In the genomic region with DNA sequence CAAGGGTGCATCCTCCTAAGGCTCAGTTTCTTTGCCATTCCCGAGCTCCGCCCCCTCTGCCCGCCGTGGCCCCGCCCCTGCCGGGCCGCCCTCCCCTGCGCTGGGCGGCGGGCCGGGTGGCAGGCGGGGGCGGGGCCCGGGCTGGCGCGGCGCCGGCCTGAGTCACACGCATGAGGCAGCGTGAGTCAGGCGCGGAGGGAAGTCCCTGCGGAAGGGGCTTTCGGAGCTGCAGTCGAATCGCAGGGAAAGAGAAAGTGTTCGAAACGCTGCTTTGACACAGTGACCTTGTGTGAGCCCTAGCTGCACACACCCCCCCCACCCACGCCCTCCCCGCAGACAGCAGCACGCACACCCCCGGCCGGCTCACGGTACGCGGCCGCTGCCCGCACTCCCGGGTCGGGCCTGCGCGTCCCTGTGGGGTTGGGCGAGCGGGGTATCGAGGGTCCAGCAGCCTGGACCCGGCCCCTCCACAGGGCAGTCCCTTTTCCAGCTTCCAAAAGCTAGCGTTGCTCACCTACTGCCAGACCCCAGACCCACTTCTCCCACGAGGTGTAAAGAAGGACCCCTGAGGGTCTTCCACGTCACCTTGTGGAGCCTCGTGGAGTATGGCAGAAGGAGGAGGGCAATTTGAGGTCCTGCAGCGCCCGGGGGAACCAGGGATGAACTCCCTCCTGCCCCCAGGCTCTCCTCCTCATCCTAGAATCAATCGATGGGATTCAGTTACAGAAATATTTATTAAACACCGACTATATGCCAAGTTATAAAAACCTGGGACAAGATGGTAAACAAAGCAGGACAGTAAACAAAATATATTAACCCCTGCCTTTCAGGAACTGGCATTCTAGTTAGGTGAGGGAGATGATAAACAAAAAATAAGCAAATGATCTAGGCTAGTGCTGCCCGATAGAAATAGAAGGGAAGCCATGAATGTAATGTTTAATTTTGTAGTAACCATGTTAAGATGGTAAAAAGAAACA, we compare ENCODE assay signal across 1 cellular context.
TF ChIP-seq lines count a peak whose summit lies in the region.

No MANE protein-coding gene starts in this region.

TF ChIP-seq in K562, 482 proteins besides CTCF, POLR2A, EP300 and RAD21 (continued from another document and continues in another):
- peak; percentile 59 to 72; a peak in 2 of 4 replicates for TF ChIP-seq SIN3A (IDR thresholded peaks at IDR 0.05; ENCODE audit: borderline replicate concordance in 2 of 2, control insufficient read depth in 1 of 2, low read depth in 2 of 2, low read length in 2 of 2)
- TF ChIP-seq ZSCAN32 (CRISPR knock-in tag; IDR thresholded peaks at IDR 0.05) = no peak
- peak in 1 of 2 experiments; percentile 64; a peak in 1 of 4 replicates for TF ChIP-seq NONO (IDR thresholded peaks at IDR 0.05; ENCODE audit: low read depth in 2 of 2, low read length in 1 of 2)
- TF ChIP-seq ZNF589 (CRISPR knock-in tag; IDR thresholded peaks at IDR 0.05; ENCODE audit: low read depth) = peak; percentile 77; the same call in 1 of the 2 replicates
- TF ChIP-seq, protein P1, sequence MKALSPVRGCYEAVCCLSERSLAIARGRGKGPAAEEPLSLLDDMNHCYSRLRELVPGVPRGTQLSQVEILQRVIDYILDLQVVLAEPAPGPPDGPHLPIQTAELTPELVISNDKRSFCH (CRISPR knock-in tag; IDR thresholded peaks at IDR 0.05) = no peak
- TF ChIP-seq, protein P1 (tag; IDR thresholded peaks at IDR 0.05) = no peak
- peak; percentile 80 for TF ChIP-seq NEUROD1 (IDR thresholded peaks at IDR 0.05; ENCODE audit: borderline replicate concordance, low read depth, low read length, partially characterized antibody)
- no peak for TF ChIP-seq CBX2 (IDR thresholded peaks at IDR 0.05; ENCODE audit: insufficient read depth, low read length, poor library complexity, severe bottlenecking)
- no peak for TF ChIP-seq WHSC1 (IDR thresholded peaks at IDR 0.05; ENCODE audit: low read length)
- TF ChIP-seq SPI1 (IDR thresholded peaks at IDR 0.05; ENCODE audit: borderline replicate concordance, low read depth, low read length) = peak; percentile 79
- TF ChIP-seq, protein P2, sequence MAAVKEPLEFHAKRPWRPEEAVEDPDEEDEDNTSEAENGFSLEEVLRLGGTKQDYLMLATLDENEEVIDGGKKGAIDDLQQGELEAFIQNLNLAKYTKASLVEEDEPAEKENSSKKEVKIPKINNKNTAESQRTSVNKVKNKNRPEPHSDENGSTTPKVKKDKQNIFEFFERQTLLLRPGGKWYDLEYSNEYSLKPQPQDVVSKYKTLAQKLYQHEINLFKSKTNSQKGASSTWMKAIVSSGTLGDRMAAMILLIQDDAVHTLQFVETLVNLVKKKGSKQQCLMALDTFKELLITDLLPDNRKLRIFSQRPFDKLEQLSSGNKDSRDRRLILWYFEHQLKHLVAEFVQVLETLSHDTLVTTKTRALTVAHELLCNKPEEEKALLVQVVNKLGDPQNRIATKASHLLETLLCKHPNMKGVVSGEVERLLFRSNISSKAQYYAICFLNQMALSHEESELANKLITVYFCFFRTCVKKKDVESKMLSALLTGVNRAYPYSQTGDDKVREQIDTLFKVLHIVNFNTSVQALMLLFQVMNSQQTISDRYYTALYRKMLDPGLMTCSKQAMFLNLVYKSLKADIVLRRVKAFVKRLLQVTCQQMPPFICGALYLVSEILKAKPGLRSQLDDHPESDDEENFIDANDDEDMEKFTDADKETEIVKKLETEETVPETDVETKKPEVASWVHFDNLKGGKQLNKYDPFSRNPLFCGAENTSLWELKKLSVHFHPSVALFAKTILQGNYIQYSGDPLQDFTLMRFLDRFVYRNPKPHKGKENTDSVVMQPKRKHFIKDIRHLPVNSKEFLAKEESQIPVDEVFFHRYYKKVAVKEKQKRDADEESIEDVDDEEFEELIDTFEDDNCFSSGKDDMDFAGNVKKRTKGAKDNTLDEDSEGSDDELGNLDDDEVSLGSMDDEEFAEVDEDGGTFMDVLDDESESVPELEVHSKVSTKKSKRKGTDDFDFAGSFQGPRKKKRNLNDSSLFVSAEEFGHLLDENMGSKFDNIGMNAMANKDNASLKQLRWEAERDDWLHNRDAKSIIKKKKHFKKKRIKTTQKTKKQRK (IDR thresholded peaks at IDR 0.05; ENCODE audit: borderline replicate concordance, low read depth, low read length) = no peak
- peak; percentile 29 for TF ChIP-seq TARDBP (IDR thresholded peaks at IDR 0.05)
- no peak for TF ChIP-seq ZNF77 (CRISPR knock-in tag; IDR thresholded peaks at IDR 0.05)
- no peak; the same call in 1 of the 2 replicates for TF ChIP-seq KAT7 (CRISPR knock-in tag; IDR thresholded peaks at IDR 0.05; ENCODE audit: borderline replicate concordance)
- peak; percentile 35; the same call in 1 of the 2 replicates for TF ChIP-seq HCFC1 (IDR thresholded peaks at IDR 0.05; ENCODE audit: low read depth, low read length)
- TF ChIP-seq CBFA2T2 (conservative IDR thresholded peaks at IDR 0.05) = no peak
- peak; percentile 33 for TF ChIP-seq HNRNPLL (IDR thresholded peaks at IDR 0.05; ENCODE audit: low read depth, low read length, poor library complexity, severe bottlenecking)
- TF ChIP-seq ZNF584 (CRISPR knock-in tag; IDR thresholded peaks at IDR 0.05; ENCODE audit: low read depth) = 0 out of 2 replicates have a peak, but pooled peaks have one; percentile 27
- TF ChIP-seq, protein P3, sequence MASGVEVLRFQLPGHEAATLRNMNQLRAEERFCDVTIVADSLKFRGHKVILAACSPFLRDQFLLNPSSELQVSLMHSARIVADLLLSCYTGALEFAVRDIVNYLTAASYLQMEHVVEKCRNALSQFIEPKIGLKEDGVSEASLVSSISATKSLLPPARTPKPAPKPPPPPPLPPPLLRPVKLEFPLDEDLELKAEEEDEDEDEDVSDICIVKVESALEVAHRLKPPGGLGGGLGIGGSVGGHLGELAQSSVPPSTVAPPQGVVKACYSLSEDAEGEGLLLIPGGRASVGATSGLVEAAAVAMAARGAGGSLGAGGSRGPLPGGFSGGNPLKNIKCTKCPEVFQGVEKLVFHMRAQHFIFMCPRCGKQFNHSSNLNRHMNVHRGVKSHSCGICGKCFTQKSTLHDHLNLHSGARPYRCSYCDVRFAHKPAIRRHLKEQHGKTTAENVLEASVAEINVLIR (CRISPR knock-in tag; IDR thresholded peaks at IDR 0.05) = no peak; the same call in 1 of the 2 replicates
- TF ChIP-seq ZNF444 (CRISPR knock-in tag; IDR thresholded peaks at IDR 0.05) = no peak
- no peak for TF ChIP-seq ZNF696 (CRISPR knock-in tag; conservative IDR thresholded peaks at IDR 0.05)
- no peak for TF ChIP-seq NFXL1 (CRISPR knock-in tag; IDR thresholded peaks at IDR 0.05)
- peak; percentile 63 for TF ChIP-seq ARID1B (IDR thresholded peaks at IDR 0.05)
- TF ChIP-seq HMG20B (CRISPR knock-in tag; IDR thresholded peaks at IDR 0.05) = no peak
- peak; percentile 83 for TF ChIP-seq SUPT5H (IDR thresholded peaks at IDR 0.05)
- TF ChIP-seq XRCC5 (IDR thresholded peaks at IDR 0.05; ENCODE audit: low read depth, low read length) = peak; percentile 25; the same call in 1 of the 2 replicates
- TF ChIP-seq PTRF (tag; IDR thresholded peaks at IDR 0.05) = 0 out of 2 replicates have a peak, but pooled peaks have one; percentile 48
- TF ChIP-seq ZNF121 (CRISPR knock-in tag; conservative IDR thresholded peaks at IDR 0.05) = no peak
- TF ChIP-seq YY1 (IDR thresholded peaks at IDR 0.05; ENCODE audit: borderline replicate concordance in 1 of 3, control insufficient read depth in 1 of 3, extremely low read depth in 1 of 3, insufficient read depth in 3 of 3, insufficient read length in 1 of 3, insufficient replicate concordance in 2 of 3, low read depth in 1 of 3, low read length in 2 of 3) = peak in 2 of 3 experiments; percentile 49 to 56
- TF ChIP-seq HOXB6 (CRISPR knock-in tag; IDR thresholded peaks at IDR 0.05; ENCODE audit: borderline replicate concordance) = no peak
- no peak for TF ChIP-seq HNRNPK (IDR thresholded peaks at IDR 0.05; ENCODE audit: low read depth, low read length, poor library complexity, severe bottlenecking)
- peak; percentile 93 for TF ChIP-seq HMGN3 (IDR thresholded peaks at IDR 0.05; ENCODE audit: borderline replicate concordance, extremely low read depth, insufficient read length, low read depth, low read length)
- TF ChIP-seq SP2 (IDR thresholded peaks at IDR 0.05; ENCODE audit: extremely low read depth, low read depth, low read length, poor library complexity, severe bottlenecking) = no peak
- no peak for TF ChIP-seq SAFB2 (IDR thresholded peaks at IDR 0.05; ENCODE audit: borderline replicate concordance, low read depth, low read length, severe bottlenecking)
- TF ChIP-seq, protein P4, sequence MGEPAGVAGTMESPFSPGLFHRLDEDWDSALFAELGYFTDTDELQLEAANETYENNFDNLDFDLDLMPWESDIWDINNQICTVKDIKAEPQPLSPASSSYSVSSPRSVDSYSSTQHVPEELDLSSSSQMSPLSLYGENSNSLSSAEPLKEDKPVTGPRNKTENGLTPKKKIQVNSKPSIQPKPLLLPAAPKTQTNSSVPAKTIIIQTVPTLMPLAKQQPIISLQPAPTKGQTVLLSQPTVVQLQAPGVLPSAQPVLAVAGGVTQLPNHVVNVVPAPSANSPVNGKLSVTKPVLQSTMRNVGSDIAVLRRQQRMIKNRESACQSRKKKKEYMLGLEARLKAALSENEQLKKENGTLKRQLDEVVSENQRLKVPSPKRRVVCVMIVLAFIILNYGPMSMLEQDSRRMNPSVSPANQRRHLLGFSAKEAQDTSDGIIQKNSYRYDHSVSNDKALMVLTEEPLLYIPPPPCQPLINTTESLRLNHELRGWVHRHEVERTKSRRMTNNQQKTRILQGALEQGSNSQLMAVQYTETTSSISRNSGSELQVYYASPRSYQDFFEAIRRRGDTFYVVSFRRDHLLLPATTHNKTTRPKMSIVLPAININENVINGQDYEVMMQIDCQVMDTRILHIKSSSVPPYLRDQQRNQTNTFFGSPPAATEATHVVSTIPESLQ (CRISPR knock-in tag; IDR thresholded peaks at IDR 0.05) = peak; percentile 83; the same call in 1 of the 2 replicates
- no peak for TF ChIP-seq ELF1 (tag; IDR thresholded peaks at IDR 0.05)
- TF ChIP-seq ESRRA (IDR thresholded peaks at IDR 0.05; ENCODE audit: borderline replicate concordance, low read depth) = peak; percentile 99
- TF ChIP-seq, protein P5, sequence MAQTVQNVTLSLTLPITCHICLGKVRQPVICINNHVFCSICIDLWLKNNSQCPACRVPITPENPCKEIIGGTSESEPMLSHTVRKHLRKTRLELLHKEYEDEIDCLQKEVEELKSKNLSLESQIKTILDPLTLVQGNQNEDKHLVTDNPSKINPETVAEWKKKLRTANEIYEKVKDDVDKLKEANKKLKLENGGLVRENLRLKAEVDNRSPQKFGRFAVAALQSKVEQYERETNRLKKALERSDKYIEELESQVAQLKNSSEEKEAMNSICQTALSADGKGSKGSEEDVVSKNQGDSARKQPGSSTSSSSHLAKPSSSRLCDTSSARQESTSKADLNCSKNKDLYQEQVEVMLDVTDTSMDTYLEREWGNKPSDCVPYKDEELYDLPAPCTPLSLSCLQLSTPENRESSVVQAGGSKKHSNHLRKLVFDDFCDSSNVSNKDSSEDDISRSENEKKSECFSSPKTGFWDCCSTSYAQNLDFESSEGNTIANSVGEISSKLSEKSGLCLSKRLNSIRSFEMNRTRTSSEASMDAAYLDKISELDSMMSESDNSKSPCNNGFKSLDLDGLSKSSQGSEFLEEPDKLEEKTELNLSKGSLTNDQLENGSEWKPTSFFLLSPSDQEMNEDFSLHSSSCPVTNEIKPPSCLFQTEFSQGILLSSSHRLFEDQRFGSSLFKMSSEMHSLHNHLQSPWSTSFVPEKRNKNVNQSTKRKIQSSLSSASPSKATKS (CRISPR knock-in tag; IDR thresholded peaks at IDR 0.05) = no peak
- no peak for TF ChIP-seq PRPF4 (IDR thresholded peaks at IDR 0.05; ENCODE audit: insufficient read depth, low read depth, low read length, poor library complexity, severe bottlenecking)
- TF ChIP-seq NCOR1 (IDR thresholded peaks at IDR 0.05) = peak; percentile 66; the same call in 1 of the 2 replicates
- TF ChIP-seq TEAD1 (CRISPR knock-in tag; IDR thresholded peaks at IDR 0.05) = peak in 1 of 2 experiments; percentile 44; a peak in 1 of 4 replicates
- no peak for TF ChIP-seq HNRNPUL1 (IDR thresholded peaks at IDR 0.05; ENCODE audit: low read length)
- peak; percentile 55 for TF ChIP-seq ATF7 (IDR thresholded peaks at IDR 0.05)
- TF ChIP-seq PML (IDR thresholded peaks at IDR 0.05; ENCODE audit: low read length) = peak; percentile 64; the same call in 1 of the 2 replicates
- no peak for TF ChIP-seq NFE2L1 (tag; IDR thresholded peaks at IDR 0.05; ENCODE audit: borderline replicate concordance, low read depth)
- no peak for TF ChIP-seq PHB (CRISPR knock-in tag; IDR thresholded peaks at IDR 0.05)
- TF ChIP-seq, protein P6, sequence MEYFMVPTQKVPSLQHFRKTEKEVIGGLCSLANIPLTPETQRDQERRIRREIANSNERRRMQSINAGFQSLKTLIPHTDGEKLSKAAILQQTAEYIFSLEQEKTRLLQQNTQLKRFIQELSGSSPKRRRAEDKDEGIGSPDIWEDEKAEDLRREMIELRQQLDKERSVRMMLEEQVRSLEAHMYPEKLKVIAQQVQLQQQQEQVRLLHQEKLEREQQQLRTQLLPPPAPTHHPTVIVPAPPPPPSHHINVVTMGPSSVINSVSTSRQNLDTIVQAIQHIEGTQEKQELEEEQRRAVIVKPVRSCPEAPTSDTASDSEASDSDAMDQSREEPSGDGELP (CRISPR knock-in tag; IDR thresholded peaks at IDR 0.05; ENCODE audit: borderline replicate concordance) = peak; percentile 59; the same call in 1 of the 2 replicates
- peak; percentile 75 for TF ChIP-seq ZNF644 (tag; IDR thresholded peaks at IDR 0.05; ENCODE audit: low read depth)
- peak; percentile 94 for TF ChIP-seq JUND (IDR thresholded peaks at IDR 0.05; ENCODE audit: borderline replicate concordance, low read depth, low read length)
- peak; percentile 88; the same call in 1 of the 3 replicates for TF ChIP-seq JUND (tag; IDR thresholded peaks at IDR 0.05; ENCODE audit: borderline replicate concordance, low read depth, low read length)
- no peak for TF ChIP-seq CC2D1A (IDR thresholded peaks at IDR 0.05)
- no peak for TF ChIP-seq TSC22D4 (tag; IDR thresholded peaks at IDR 0.05)
- peak; percentile 9; the same call in 1 of the 2 replicates for TF ChIP-seq HDAC2 (IDR thresholded peaks at IDR 0.05)
- no peak for TF ChIP-seq ZNF263 (CRISPR knock-in tag; IDR thresholded peaks at IDR 0.05; ENCODE audit: borderline replicate concordance)
- TF ChIP-seq CBFB (CRISPR knock-in tag; IDR thresholded peaks at IDR 0.05) = 0 out of 2 replicates have a peak, but pooled peaks have one; percentile 54
- TF ChIP-seq, protein P7, sequence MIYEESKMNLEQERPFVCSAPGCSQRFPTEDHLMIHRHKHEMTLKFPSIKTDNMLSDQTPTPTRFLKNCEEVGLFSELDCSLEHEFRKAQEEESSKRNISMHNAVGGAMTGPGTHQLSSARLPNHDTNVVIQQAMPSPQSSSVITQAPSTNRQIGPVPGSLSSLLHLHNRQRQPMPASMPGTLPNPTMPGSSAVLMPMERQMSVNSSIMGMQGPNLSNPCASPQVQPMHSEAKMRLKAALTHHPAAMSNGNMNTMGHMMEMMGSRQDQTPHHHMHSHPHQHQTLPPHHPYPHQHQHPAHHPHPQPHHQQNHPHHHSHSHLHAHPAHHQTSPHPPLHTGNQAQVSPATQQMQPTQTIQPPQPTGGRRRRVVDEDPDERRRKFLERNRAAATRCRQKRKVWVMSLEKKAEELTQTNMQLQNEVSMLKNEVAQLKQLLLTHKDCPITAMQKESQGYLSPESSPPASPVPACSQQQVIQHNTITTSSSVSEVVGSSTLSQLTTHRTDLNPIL (CRISPR knock-in tag; IDR thresholded peaks at IDR 0.05) = no peak
- TF ChIP-seq ETV6 (IDR thresholded peaks at IDR 0.05; ENCODE audit: borderline replicate concordance in 1 of 2, low read depth in 2 of 2, low read length in 1 of 2) = no peak
- no peak for TF ChIP-seq ETV6 (CRISPR knock-in tag; IDR thresholded peaks at IDR 0.05; ENCODE audit: borderline replicate concordance)
- TF ChIP-seq ZNF184 (CRISPR knock-in tag; IDR thresholded peaks at IDR 0.05) = no peak
